ENCODE assay signal across 10 cellular contexts in the genomic region with DNA sequence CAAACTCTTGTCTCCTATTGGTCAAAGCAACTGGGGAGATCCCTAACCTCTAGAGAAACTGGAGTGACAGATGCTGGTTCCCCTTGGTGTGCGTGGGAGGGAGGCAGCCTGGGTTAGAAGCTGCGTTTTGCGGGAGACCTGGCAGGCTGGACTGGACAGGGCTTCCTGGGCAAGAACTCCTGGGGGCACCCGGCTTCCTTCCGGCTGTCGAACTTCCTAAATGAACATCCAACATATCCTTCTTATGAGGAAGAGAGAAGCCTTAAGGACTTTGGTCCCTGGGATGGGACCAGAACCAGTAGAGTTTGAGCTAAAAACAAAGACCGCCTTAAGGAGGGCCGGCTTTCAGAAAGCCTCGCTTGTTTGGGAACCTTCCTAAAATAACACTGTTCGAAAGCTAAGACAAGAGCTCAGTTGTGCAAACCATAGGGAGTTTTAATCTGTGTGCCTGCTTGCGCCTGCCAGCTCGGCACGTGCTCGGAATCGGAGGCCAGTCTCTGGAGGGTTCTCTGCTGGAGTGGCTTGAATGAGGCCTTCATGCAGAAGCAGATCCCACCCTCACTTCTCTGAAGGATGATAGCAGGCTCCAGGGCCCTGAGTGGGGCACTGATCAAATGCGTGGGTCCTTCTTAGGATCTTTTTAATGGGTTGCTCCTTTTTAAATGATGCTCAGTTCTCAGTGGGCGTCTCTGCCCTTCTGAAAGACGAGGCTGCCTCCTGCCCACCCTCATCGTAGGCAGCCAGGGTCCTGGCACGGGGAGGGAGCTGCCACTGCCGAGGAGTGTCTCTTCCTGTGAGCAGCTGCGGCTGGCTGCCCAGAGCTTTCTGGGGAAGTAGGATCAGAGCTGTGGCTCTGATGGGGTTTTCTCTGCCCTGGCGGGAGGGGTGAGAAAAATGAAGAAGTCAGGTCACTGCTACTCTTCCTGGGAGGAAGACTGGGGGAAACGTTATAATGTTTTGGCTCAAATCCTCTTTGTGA. TPM values are rescaled to one million over a fixed set of nuclear protein-coding genes. Genes with fewer than 3 reads are reported as not detected.
DNase-seq lines count a peak whose midpoint lies in the region; ATAC-seq, FAIRE-seq and TF ChIP-seq lines count a peak whose summit lies in the region.
"Had no signal": no experiment of that assay in that cellular context is flagged by ENCODE, and none has a peak within 500 bp of the region (broad histone marks: within the 10 kb centered on the region; RNA-seq: fewer than 3 reads in every experiment).

No MANE protein-coding gene starts in this region.

- no peak overlapping the region for H3K27ac Mint-ChIP-seq in T-helper 2 cell treated with Interferon-gamma antibody and Interleukin-4, amounts not matched to agents 5 μg/mL and 100 μg/mL, for 36 hours
- no peak overlapping the region for H3K27ac Mint-ChIP-seq in astrocyte (ENCODE audit: unreplicated experiment)

- no peak for DNase-seq in T-helper 2 cell treated with Interferon-gamma antibody and Interleukin-4, amounts not matched to agents 5 μg/mL and 100 μg/mL, for 36 hours (ENCODE audit: low spot score)
- no peak for DNase-seq in T-helper 2 cell
- no peak for DNase-seq in astrocyte (ENCODE audit: low read depth)
- peak; percentile 53 for DNase-seq in inferior parietal cortex (ENCODE audit: extremely low spot score)
- peak; percentile 54 to 72 for DNase-seq in suprapubic skin (ENCODE audit: low spot score in 2 of 2)
- no peak for DNase-seq in NCI-H345 (lab: John Stamatoyannopoulos, UW)
- no peak for DNase-seq in COLO668 (lab: John Stamatoyannopoulos, UW; ENCODE audit: unreplicated experiment)

- no peaks in the 10 kb centered on the region for H3K36me3 Mint-ChIP-seq in T-helper 2 cell treated with Interferon-gamma antibody and Interleukin-4, amounts not matched to agents 5 μg/mL and 100 μg/mL, for 36 hours (ENCODE audit: low read depth)
- H3K36me3 Mint-ChIP-seq in astrocyte (ENCODE audit: low read depth, unreplicated experiment) = no peaks in the 10 kb centered on the region

- no peak for TF ChIP-seq EP300 in suprapubic skin (IDR thresholded peaks at IDR 0.05)

- H3K27me3 Mint-ChIP-seq in T-helper 2 cell treated with Interferon-gamma antibody and Interleukin-4, amounts not matched to agents 5 μg/mL and 100 μg/mL, for 36 hours (ENCODE audit: low read depth) = peaks cover 12% of the 10 kb centered on the region
- peaks cover 45% of the 10 kb centered on the region for H3K27me3 Mint-ChIP-seq in astrocyte (ENCODE audit: low read depth, unreplicated experiment)

- TF ChIP-seq CTCF in astrocyte (IDR thresholded peaks at IDR 0.05; ENCODE audit: insufficient read depth, low read depth, low read length) (no peak), suprapubic skin (IDR thresholded peaks at IDR 0.05) (no peak)

- H3K9ac ChIP-seq in astrocyte (ENCODE audit: low read length) = no peak overlapping the region

- peak overlapping the region; percentile 15 for H3K4me3 Mint-ChIP-seq in T-helper 2 cell treated with Interferon-gamma antibody and Interleukin-4, amounts not matched to agents 5 μg/mL and 100 μg/mL, for 36 hours
- H3K4me3 Mint-ChIP-seq in astrocyte (ENCODE audit: unreplicated experiment) = no peak overlapping the region

- no peak for TF ChIP-seq POLR2A in suprapubic skin (IDR thresholded peaks at IDR 0.05)

- H4K20me1 ChIP-seq in astrocyte (ENCODE audit: insufficient read depth, low read length) = no peaks in the 10 kb centered on the region

- 28% methylated on average over 22 of the region's 24 CpGs for WGBS in suprapubic skin

- FAIRE-seq in astrocyte (lab: Jason Lieb, UNC) = no peak
- FAIRE-seq: A204.1 had no signal

- H3K4me1 ChIP-seq in astrocyte (ENCODE audit: insufficient read depth, low read length) (peaks cover 3% of the 10 kb centered on the region), suprapubic skin (peaks cover 20% of the 10 kb centered on the region)

- H3K4me3 ChIP-seq in astrocyte (ENCODE audit: insufficient read depth, low read depth, low read length) (no peak overlapping the region), suprapubic skin (no peak overlapping the region)

- no peak for ATAC-seq in GM19035 (IDR thresholded peaks at IDR 0.05; ENCODE audit: unreplicated experiment)
- ATAC-seq: esophagus mucosa had no signal

- no peak overlapping the region for H3K27ac ChIP-seq in astrocyte (ENCODE audit: low read depth, low read length)
- H3K27ac ChIP-seq in suprapubic skin = no peak overlapping the region

- peaks cover 14% of the 10 kb centered on the region for H3K4me1 Mint-ChIP-seq in T-helper 2 cell treated with Interferon-gamma antibody and Interleukin-4, amounts not matched to agents 5 μg/mL and 100 μg/mL, for 36 hours (ENCODE audit: low read depth)
- H3K4me1 Mint-ChIP-seq in astrocyte (ENCODE audit: low read depth, unreplicated experiment) = no peaks in the 10 kb centered on the region

- H3K9me3 Mint-ChIP-seq in T-helper 2 cell treated with Interferon-gamma antibody and Interleukin-4, amounts not matched to agents 5 μg/mL and 100 μg/mL, for 36 hours = no peaks in the 10 kb centered on the region
- peaks cover 2% of the 10 kb centered on the region for H3K9me3 Mint-ChIP-seq in astrocyte (ENCODE audit: unreplicated experiment)

- peak overlapping the region; percentile 10 for H2AFZ ChIP-seq in astrocyte (ENCODE audit: low read depth, low read length)

- no peaks in the 10 kb centered on the region for H3K79me2 ChIP-seq in astrocyte (ENCODE audit: insufficient read depth, low read length)

- peak overlapping the region; percentile 5 for H3K4me2 ChIP-seq in astrocyte (ENCODE audit: low read length)

- H3K36me3 ChIP-seq in astrocyte (ENCODE audit: insufficient read depth, low read length) (no peaks in the 10 kb centered on the region), suprapubic skin (no peaks in the 10 kb centered on the region)

- H3K9me3 ChIP-seq in astrocyte (ENCODE audit: insufficient read depth, low read depth, low read length) = no peaks in the 10 kb centered on the region
- no peaks in the 10 kb centered on the region for H3K9me3 ChIP-seq in suprapubic skin

- H3K27me3 ChIP-seq in astrocyte (ENCODE audit: insufficient read depth, low read length) (peaks cover 26% of the 10 kb centered on the region), suprapubic skin (peaks cover 30% of the 10 kb centered on the region)

RNA-seq across cellular contexts. Expression of a gene that starts 30.8 kb away (rescaled TPM):
- total RNA-seq in astrocyte (0.54 and 0.89 TPM in 2 replicates), suprapubic skin (1 to 10 TPM in 2 of 4 donors, under 1 TPM in 2; 0.68 to 2.8 (median 1.1) TPM)

Comparison
In these comparisons a context has a peak if more than half of its experiments do, and no peak if none do; other contexts are left out.
1. DNase-seq: peak in inferior parietal cortex (single experiment) and suprapubic skin (2 of 2); none in T-helper 2 cell treated with Interferon-gamma antibody and Interleukin-4, amounts not matched to agents 5 μg/mL and 100 μg/mL, for 36 hours (single experiment), T-helper 2 cell (0 of 5), astrocyte (single experiment), NCI-H345 (single experiment) and COLO668 (single experiment).